In genomic region chr15:51443282-51443914, GRCh38 we compare ENCODE assay signal across 30 cellular contexts.
"Had no signal": no experiment of that assay in that cellular context is flagged by ENCODE, and none has a peak within 500 bp of the region (broad histone marks: within the 10 kb centered on the region; RNA-seq: fewer than 3 reads in every experiment).

No MANE protein-coding gene starts in this region.

- H3K36me3 Mint-ChIP-seq: activated naive CD4-positive, alpha-beta T cell treated with anti-CD3 and anti-CD28 coated beads, Interleukin-2, amount 50 U/mL, for 24 hours; naive B cell; stimulated activated naive B cell treated with anti-CD40 and anti-IgM and Interleukin-4, amounts not matched to agents 10 μg/mL and 1 μg/mL and 100 μg/mL, for 72 hours had no signal

- H3K4me3 ChIP-seq: neural progenitor cell, right lobe of liver, skin epidermis, tibial nerve had no signal

- H3K9me3 ChIP-seq: right lobe of liver had no signal

- DNase-seq: activated CD4-positive, alpha-beta memory T cell treated with anti-CD3 and anti-CD28 coated beads for 36 hours; activated CD4-positive, alpha-beta T cell treated with anti-CD3 and anti-CD28 coated beads for 4 hours; activated CD8-positive, alpha-beta memory T cell treated with anti-CD3 and anti-CD28 coated beads, Interleukin-2, amount 50 U/mL, for 48 hours; activated gamma-delta T cell treated with Interleukin-2 at 50 U/mL for 16 hours; activated naive CD8-positive, alpha-beta T cell treated with anti-CD3 and anti-CD28 coated beads, Interleukin-2, amount 50 U/mL, for 24 hours; activated T-cell treated with anti-CD3 and anti-CD28 coated beads, Interleukin-2, amount 50 U/mL, for 24 hours; amygdala; dermis blood vessel endothelial cell; effector CD4-positive, alpha-beta T cell; glutamatergic neuron; naive B cell; right lobe of liver; stimulated activated CD4-positive, alpha-beta T cell treated with anti-CD3 and anti-CD28 coated beads, Interleukin-12 subunit alpha, Interleukin-12 subunit beta, amount 100 ng/mL, for 4 hours; stimulated activated CD4-positive, alpha-beta T cell treated with anti-CD3 and anti-CD28 coated beads, Interleukin-4, amount 100 ng/mL, for 24 hours; stimulated activated naive B cell treated with anti-CD40 and anti-IgM and Interleukin-4, amounts not matched to agents 10 μg/mL and 1 μg/mL and 100 μg/mL, for 72 hours; T-helper 1 cell had no signal

- H3K27ac Mint-ChIP-seq: activated CD4-positive, alpha-beta memory T cell treated with anti-CD3 and anti-CD28 coated beads for 36 hours; activated naive CD4-positive, alpha-beta T cell treated with anti-CD3 and anti-CD28 coated beads, Interleukin-2, amount 50 U/mL, for 24 hours; activated naive CD8-positive, alpha-beta T cell treated with anti-CD3 and anti-CD28 coated beads, Interleukin-2, amount 50 U/mL, for 24 hours; activated T-cell treated with anti-CD3 and anti-CD28 coated beads, Interleukin-2, amount 50 U/mL, for 24 hours; activated T-helper 17 cell treated with anti-CD3 and anti-CD28 coated beads, Interleukin-2, amount 50 U/mL, for 72 hours; mesothelial cell of epicardium; naive B cell; neural progenitor cell; stimulated activated naive B cell treated with anti-CD40 and anti-IgM and Interleukin-4, amounts not matched to agents 10 μg/mL and 1 μg/mL and 100 μg/mL, for 72 hours; T-helper 2 cell treated with Interferon-gamma antibody and Interleukin-4, amounts not matched to agents 5 μg/mL and 100 μg/mL, for 36 hours had no signal

- ATAC-seq: activated naive CD8-positive, alpha-beta T cell treated with anti-CD3 and anti-CD28 coated beads, Interleukin-2, amount 50 U/mL, for 24 hours; activated T-helper 17 cell treated with anti-CD3 and anti-CD28 coated beads, Interleukin-2, amount 50 U/mL, for 72 hours had no signal

- H3K27me3 Mint-ChIP-seq: activated CD4-positive, alpha-beta memory T cell treated with anti-CD3 and anti-CD28 coated beads for 36 hours had no signal

- FAIRE-seq: colon, endometrium, frontal cortex, islet of Langerhans, urothelium cell line had no signal

- H3K9me3 Mint-ChIP-seq: activated naive CD8-positive, alpha-beta T cell treated with anti-CD3 and anti-CD28 coated beads, Interleukin-2, amount 50 U/mL, for 24 hours; activated T-cell treated with anti-CD3 and anti-CD28 coated beads, Interleukin-2, amount 50 U/mL, for 24 hours; activated T-helper 17 cell treated with anti-CD3 and anti-CD28 coated beads, Interleukin-2, amount 50 U/mL, for 72 hours; T-helper 2 cell treated with Interferon-gamma antibody and Interleukin-4, amounts not matched to agents 5 μg/mL and 100 μg/mL, for 36 hours had no signal

- H3K4me3 Mint-ChIP-seq: activated CD4-positive, alpha-beta memory T cell treated with anti-CD3 and anti-CD28 coated beads for 36 hours; activated naive CD4-positive, alpha-beta T cell treated with anti-CD3 and anti-CD28 coated beads, Interleukin-2, amount 50 U/mL, for 24 hours; activated naive CD8-positive, alpha-beta T cell treated with anti-CD3 and anti-CD28 coated beads, Interleukin-2, amount 50 U/mL, for 24 hours; activated T-cell treated with anti-CD3 and anti-CD28 coated beads, Interleukin-2, amount 50 U/mL, for 24 hours; activated T-helper 17 cell treated with anti-CD3 and anti-CD28 coated beads, Interleukin-2, amount 50 U/mL, for 72 hours; mesothelial cell of epicardium; naive B cell; stimulated activated naive B cell treated with anti-CD40 and anti-IgM and Interleukin-4, amounts not matched to agents 10 μg/mL and 1 μg/mL and 100 μg/mL, for 72 hours; T-helper 2 cell treated with Interferon-gamma antibody and Interleukin-4, amounts not matched to agents 5 μg/mL and 100 μg/mL, for 36 hours had no signal

- H3K4me1 ChIP-seq: neural progenitor cell, right lobe of liver, tibial nerve had no signal

- H3K27ac ChIP-seq: epithelial cell of prostate, neural progenitor cell, right lobe of liver, skin epidermis, tibial nerve, VCaP had no signal

- H3K4me1 Mint-ChIP-seq: activated naive CD4-positive, alpha-beta T cell treated with anti-CD3 and anti-CD28 coated beads, Interleukin-2, amount 50 U/mL, for 24 hours; activated T-helper 17 cell treated with anti-CD3 and anti-CD28 coated beads, Interleukin-2, amount 50 U/mL, for 72 hours; mesothelial cell of epicardium; naive B cell; neural progenitor cell had no signal

- H3K27me3 ChIP-seq: neural progenitor cell, right lobe of liver, tibial nerve had no signal

- H3K36me3 ChIP-seq: neural progenitor cell, right lobe of liver had no signal

- H3K4me2 ChIP-seq: neural progenitor cell had no signal
